Comparison of ENCODE assay signal across 8 cellular contexts in genomic region chr3:71723452-71724170, GRCh38. TPM values are rescaled to one million over a fixed set of nuclear protein-coding genes. Genes with fewer than 3 reads are reported as not detected.
DNase-seq lines count a peak whose midpoint lies in the region; ATAC-seq and TF ChIP-seq lines count a peak whose summit lies in the region.

No MANE protein-coding gene starts in this region.

- no peak overlapping the region for H3K4ac ChIP-seq in mesendoderm (ENCODE audit: low read depth, low read length)

- no peaks in the 10 kb centered on the region for H4K20me1 ChIP-seq in fibroblast of lung (ENCODE audit: control insufficient read depth, extremely low read depth, insufficient read depth, low read length)

- H3K4me1 ChIP-seq in fibroblast of lung (ENCODE audit: control insufficient read depth, extremely low read depth, insufficient read depth, low read length) (peaks cover 4% of the 10 kb centered on the region), mesendoderm (ENCODE audit: control insufficient read depth, low read depth, low read length) (peaks cover 4% of the 10 kb centered on the region)

- no peak overlapping the region for H3K23ac ChIP-seq in mesendoderm (ENCODE audit: low read length)

- no peak overlapping the region for H2AFZ ChIP-seq in fibroblast of lung (ENCODE audit: low read length)

- WGBS in mesendoderm (ENCODE audit: extremely low coverage, insufficient coverage, low lambda C conversion rate): no CpG with 5 or more reads among the region's 6 CpGs

- H3K36me3 ChIP-seq in fibroblast of lung (ENCODE audit: control insufficient read depth, insufficient read depth, low read length) (no peaks in the 10 kb centered on the region), mesendoderm (ENCODE audit: control insufficient read depth, insufficient read depth, low read length) (no peaks in the 10 kb centered on the region)

- TF ChIP-seq CTCF in fibroblast of lung (conservative IDR thresholded peaks at IDR 0.05 in 1 of 2, IDR thresholded peaks at IDR 0.05 in 1 of 2; ENCODE audit: low read depth in 1 of 2, low read length in 2 of 2): no peak

- H3K27me3 Mint-ChIP-seq in stimulated activated naive CD8-positive, alpha-beta T cell treated with anti-CD3 and anti-CD28 coated beads, Interleukin-15, amount 100 ng/mL, for 72 hours: no peaks in the 10 kb centered on the region

- H3K79me2 ChIP-seq in fibroblast of lung (ENCODE audit: control insufficient read depth, insufficient read depth, low read length) (no peaks in the 10 kb centered on the region), mesendoderm (ENCODE audit: control insufficient read depth, insufficient read depth, low read length) (no peaks in the 10 kb centered on the region)

- no peaks in the 10 kb centered on the region for H3K9me3 Mint-ChIP-seq in stimulated activated naive CD8-positive, alpha-beta T cell treated with anti-CD3 and anti-CD28 coated beads, Interleukin-15, amount 100 ng/mL, for 72 hours

- no peaks in the 10 kb centered on the region for H3K79me1 ChIP-seq in mesendoderm (ENCODE audit: low read length)

- ATAC-seq in stimulated activated naive CD8-positive, alpha-beta T cell treated with anti-CD3 and anti-CD28 coated beads, Interleukin-15, amount 100 ng/mL, for 72 hours: peak; percentile 61

- peak; percentile 36 for DNase-seq in activated T-cell treated with anti-CD3 and anti-CD28 coated beads for 1 hour (ENCODE audit: low read depth)
- no peak for DNase-seq in activated T-cell treated with anti-CD3 and anti-CD28 coated beads, Interleukin-2, amount 50 U/mL, for 1 hour
- peak; percentile 27 for DNase-seq in T-helper 22 cell (ENCODE audit: low read depth)
- DNase-seq in fibroblast of lung (ENCODE audit: low read depth in 2 of 2): no peak
- peak; percentile 47 to 62 for DNase-seq in stimulated activated naive CD8-positive, alpha-beta T cell treated with anti-CD3 and anti-CD28 coated beads, Interleukin-15, amount 100 ng/mL, for 72 hours
- no peak for DNase-seq in mesendoderm
- no peak for DNase-seq in NCI-H1436 (lab: John Stamatoyannopoulos, UW)
- no peak for DNase-seq in NCI-H345 treated with DMSO at 0.1 percent for 48 hours (lab: John Stamatoyannopoulos, UW; ENCODE audit: unreplicated experiment)

- peaks cover 65% of the 10 kb centered on the region for H3K4me1 Mint-ChIP-seq in stimulated activated naive CD8-positive, alpha-beta T cell treated with anti-CD3 and anti-CD28 coated beads, Interleukin-15, amount 100 ng/mL, for 72 hours

- peak overlapping the region; percentile 59 for H3K4me2 ChIP-seq in fibroblast of lung (ENCODE audit: extremely low read depth, insufficient read depth, low read length)
- no peak overlapping the region for H3K4me2 ChIP-seq in mesendoderm (ENCODE audit: low read length)

- H3K4me3 ChIP-seq in fibroblast of lung (replicated peaks in 1 of 4; ENCODE audit: control extremely low read depth in 1 of 4, insufficient read depth in 1 of 4, low read depth in 3 of 4, low read length in 4 of 4) (peak overlapping the region in 2 of 4 experiments; percentile 64 to 71), mesendoderm (ENCODE audit: low read length) (no peak overlapping the region)

- H3K27me3 ChIP-seq in fibroblast of lung (ENCODE audit: control insufficient read depth, insufficient read depth, low read length): peaks cover 7% of the 10 kb centered on the region
- H3K27me3 ChIP-seq in mesendoderm (ENCODE audit: insufficient read depth, low read length, poor library complexity): peaks cover 5% of the 10 kb centered on the region

- H2BK15ac ChIP-seq in mesendoderm (replicated peaks; ENCODE audit: low read depth): no peak overlapping the region

- H3K9ac ChIP-seq in fibroblast of lung (ENCODE audit: insufficient read depth, low read length) (no peak overlapping the region), mesendoderm (ENCODE audit: low read length) (no peak overlapping the region)

- H3K27ac ChIP-seq in fibroblast of lung (ENCODE audit: insufficient read depth, low read length): no peak overlapping the region
- no peak overlapping the region for H3K27ac ChIP-seq in mesendoderm (ENCODE audit: low read depth, low read length)

- no peak overlapping the region for H3K56ac ChIP-seq in mesendoderm (ENCODE audit: low read length)

- no peaks in the 10 kb centered on the region for H3K9me3 ChIP-seq in fibroblast of lung (ENCODE audit: control insufficient read depth, insufficient read depth, low read depth, low read length)

- H2BK120ac ChIP-seq in mesendoderm (ENCODE audit: low read depth, low read length): no peak overlapping the region

- peak overlapping the region; percentile 93 to 94 for H3K27ac Mint-ChIP-seq in stimulated activated naive CD8-positive, alpha-beta T cell treated with anti-CD3 and anti-CD28 coated beads, Interleukin-15, amount 100 ng/mL, for 72 hours

- no peak overlapping the region for H2AK5ac ChIP-seq in mesendoderm (ENCODE audit: low read length)

- H4K5ac ChIP-seq in mesendoderm (ENCODE audit: low read length): no peak overlapping the region

- H2BK5ac ChIP-seq in mesendoderm (ENCODE audit: low read length): no peak overlapping the region

- no peak overlapping the region for H4K8ac ChIP-seq in mesendoderm (ENCODE audit: low read depth, low read length)

- peak overlapping the region; percentile 89 to 94 for H3K4me3 Mint-ChIP-seq in stimulated activated naive CD8-positive, alpha-beta T cell treated with anti-CD3 and anti-CD28 coated beads, Interleukin-15, amount 100 ng/mL, for 72 hours

- H3K18ac ChIP-seq in mesendoderm (ENCODE audit: low read length): no peak overlapping the region

RNA-seq across cellular contexts. Expression of gene EIF4E3, which starts 1.6 kb away (rescaled TPM):
- total RNA-seq in fibroblast of lung: 1.8 and 2.6 TPM in 2 replicates
- polyA plus RNA-seq in fibroblast of lung: 7.6 and 12.8 TPM in 2 replicates
- 3.3 and 5.8 TPM in 2 replicates for polyA plus RNA-seq in fibroblast of lung (2012)
- polyA minus RNA-seq in fibroblast of lung (ENCODE audit: low replicate concordance): 0.86 and 2.4 TPM in 2 replicates
- polyA plus RNA-seq in mesendoderm (2013, experiment 1 of 2): 9.6 TPM
- polyA plus RNA-seq in mesendoderm (2013, experiment 2 of 2): 10.4 TPM

RNA-seq across cellular contexts. Expression of gene GPR27, which starts 30.0 kb away (rescaled TPM):
- under 0.01 TPM in 1 of 2 replicates, not detected in the other for total RNA-seq in fibroblast of lung
- polyA plus RNA-seq in fibroblast of lung: not detected in 2 replicates
- not detected in 2 replicates for polyA plus RNA-seq in fibroblast of lung (2012)
- not detected in 2 replicates for polyA minus RNA-seq in fibroblast of lung (ENCODE audit: low replicate concordance)
- polyA plus RNA-seq in mesendoderm (2013, experiment 1 of 2): 12.0 TPM
- 13.2 TPM for polyA plus RNA-seq in mesendoderm (2013, experiment 2 of 2)

Comparison
In these comparisons a context has a peak if more than half of its experiments do, and no peak if none do; other contexts are left out.
1. DNase-seq: peak in activated T-cell treated with anti-CD3 and anti-CD28 coated beads for 1 hour (single experiment), T-helper 22 cell (single experiment) and stimulated activated naive CD8-positive, alpha-beta T cell treated with anti-CD3 and anti-CD28 coated beads, Interleukin-15, amount 100 ng/mL, for 72 hours (2 of 2); none in activated T-cell treated with anti-CD3 and anti-CD28 coated beads, Interleukin-2, amount 50 U/mL, for 1 hour (single experiment), fibroblast of lung (0 of 2), mesendoderm (single experiment), NCI-H1436 (single experiment) and NCI-H345 treated with DMSO at 0.1 percent for 48 hours (single experiment).